ENCODE assay signal across 19 cellular contexts in genomic region chr2:157933549-157933948, GRCh38. TPM values are rescaled to one million over a fixed set of nuclear protein-coding genes. Genes with fewer than 3 reads are reported as not detected.
DNase-seq lines count a peak whose midpoint lies in the region; ATAC-seq and TF ChIP-seq lines count a peak whose summit lies in the region.
"Had no signal": no experiment of that assay in that cellular context is flagged by ENCODE, and none has a peak within 500 bp of the region (broad histone marks: within the 10 kb centered on the region; RNA-seq: fewer than 3 reads in every experiment).

No MANE protein-coding gene starts in this region.

- no TSS peak for BruUV-seq in A673 (replicated peaks; lab: Mats Ljungman, UMichigan)

- TF ChIP-seq CTCF in A673 (conservative IDR thresholded peaks at IDR 0.05; ENCODE audit: low read depth, low read length) (no peak), ovary (IDR thresholded peaks at IDR 0.05) (no peak)

- intact Hi-C loops in A673 (cut with micrococcal nuclease; ENCODE audit: unreplicated experiment) (no loop called here), ovary (cut with DNase I) (no loop called here)

- peak overlapping the region; percentile 27 for H3K9ac ChIP-seq in HUES64 (ENCODE audit: low read depth, low read length)

- CTCF ChIA-PET in A673 (lab: Charles Lee) = no interaction called here

- POLR2A ChIA-PET in A673 (lab: Charles Lee; ENCODE audit: low non-redundant PET) = no interaction called here

- no peaks in the 10 kb centered on the region for H3K9me3 ChIP-seq in A673 (ENCODE audit: low read depth, low read length, poor library complexity, severe bottlenecking)
- no peaks in the 10 kb centered on the region for H3K9me3 ChIP-seq in HUES64 (ENCODE audit: insufficient read depth, low read depth, low read length)
- no peaks in the 10 kb centered on the region for H3K9me3 ChIP-seq in ovary
- H3K9me3 ChIP-seq: BE2C had no signal

- H3K4me1 ChIP-seq in A673 (ENCODE audit: insufficient read depth, low read length, poor library complexity, severe bottlenecking) (peaks cover 17% of the 10 kb centered on the region), HUES64 (ENCODE audit: insufficient read depth, low read length) (peaks cover 37% of the 10 kb centered on the region), ovary (ENCODE audit: insufficient read depth) (no peaks in the 10 kb centered on the region)
- H3K4me1 ChIP-seq: BE2C had no signal

- H3K27ac ChIP-seq in A673 (ENCODE audit: low read depth, low read length, poor library complexity, severe bottlenecking) = no peak overlapping the region
- peak overlapping the region; percentile 44; the same call in 1 of the 2 replicates for H3K27ac ChIP-seq in HUES64 (ENCODE audit: low read depth, low read length)
- H3K27ac ChIP-seq in ovary = no peak overlapping the region
- H3K27ac ChIP-seq: 22Rv1 had no signal

- H3K27me3 ChIP-seq in A673 (replicated peaks; ENCODE audit: insufficient read depth, low read depth, low read length, poor library complexity) (no peaks in the 10 kb centered on the region), HUES64 (ENCODE audit: insufficient read depth, low read length) (peaks cover 78% of the 10 kb centered on the region), ovary (no peaks in the 10 kb centered on the region)
- H3K27me3 ChIP-seq: BE2C had no signal

- TF ChIP-seq EP300 in ovary (IDR thresholded peaks at IDR 0.05) = no peak

- DNase-seq in A673 (ENCODE audit: low spot score) (peak; percentile 30), ecto neural progenitor cell (ENCODE audit: low spot score) (peak; percentile 47), iPS-NIHi11 (ENCODE audit: low spot score) (peak; percentile 36), ovary (no peak), DMS 273 (lab: John Stamatoyannopoulos, UW; ENCODE audit: unreplicated experiment) (no peak), HUDEP-2 (lab: John Stamatoyannopoulos, UW; ENCODE audit: unreplicated experiment in 76 of 76) (no peak)
- DNase-seq: BE2C; Calu3; CD4-positive, alpha-beta T cell; GF-D8; Kasumi-1; MM.1S; NCI-H2081 treated with DMSO at 0.1 percent for 48 hours; NCI-H510A had no signal

- no peak for TF ChIP-seq POLR2A in ovary (IDR thresholded peaks at IDR 0.05)

- no peak overlapping the region for H3K4me3 ChIP-seq in A673 (ENCODE audit: low read depth, low read length, poor library complexity, severe bottlenecking)
- H3K4me3 ChIP-seq in HUES64 (ENCODE audit: low read length) = peak overlapping the region; percentile 34
- H3K4me3 ChIP-seq in ovary = no peak overlapping the region

- WGBS in HUES64 = 8% methylated on average over 5 of the region's 5 CpGs
- 77 to 82% (median 79%) methylated on average over 5 of the region's 5 CpGs for WGBS in ovary, 3 donors

- ATAC-seq in GM19463 (IDR thresholded peaks at IDR 0.05; ENCODE audit: unreplicated experiment) = no peak
- ATAC-seq: Panc1, Right ventricle myocardium inferior had no signal

- H3K36me3 ChIP-seq in A673 (ENCODE audit: insufficient read depth, low read length, poor library complexity, severe bottlenecking) = no peaks in the 10 kb centered on the region
- no peaks in the 10 kb centered on the region for H3K36me3 ChIP-seq in HUES64 (ENCODE audit: insufficient read depth, low read length)
- H3K36me3 ChIP-seq in ovary = no peaks in the 10 kb centered on the region
- H3K36me3 ChIP-seq: BE2C had no signal

RNA-seq across cellular contexts. Expression of gene ACVR1, which starts 57.4 kb away (rescaled TPM):
- total RNA-seq in A673 (2021) (17.1 and 18.3 TPM in 2 replicates), ovary (10 to 100 TPM; 23.4 to 49.5 (median 30.4) TPM)
- polyA plus RNA-seq in HUES64 (2013, experiment 1 of 2) = 12.0 TPM
- 10.9 TPM for polyA plus RNA-seq in HUES64 (2013, experiment 2 of 2)
- polyA plus RNA-seq in ovary = 10 to 100 TPM; 23.4 to 51.2 TPM

Comparison
In these comparisons a context has a peak if more than half of its experiments do, and no peak if none do; other contexts are left out.
1. DNase-seq: peak in A673 (single experiment), ecto neural progenitor cell (single experiment) and iPS-NIHi11 (single experiment); none in ovary (0 of 5), DMS 273 (single experiment) and HUDEP-2 (0 of 76).